In genomic region chr12:16939871-16940306, GRCh38 we compare ENCODE assay signal across 1 cellular context.
A peak's percentile ranks its signal among the peaks of the same experiment; 100 is the strongest.
TF ChIP-seq lines count a peak whose summit lies in the region.

No MANE protein-coding gene starts in this region.

TF ChIP-seq in HepG2, 621 proteins besides CTCF, POLR2A, EP300 and RAD21 (continued from another document):
- peak; percentile 44; the same call in 1 of the 2 replicates for TF ChIP-seq THRA (CRISPR knock-in tag; IDR thresholded peaks at IDR 0.05; ENCODE audit: borderline replicate concordance)
- peak; percentile 23; the same call in 1 of the 2 replicates for TF ChIP-seq ETV5 (CRISPR knock-in tag; IDR thresholded peaks at IDR 0.05; ENCODE audit: borderline replicate concordance)
- TF ChIP-seq CEBPB (IDR thresholded peaks at IDR 0.05; ENCODE audit: borderline replicate concordance, low read depth, low read length): peak; percentile 71; the same call in 1 of the 2 replicates
- TF ChIP-seq POGK (CRISPR knock-in tag; conservative IDR thresholded peaks at IDR 0.05): 0 out of 2 replicates have a peak, but pooled peaks have one; percentile 17
- TF ChIP-seq ZMYM4 (CRISPR knock-in tag; IDR thresholded peaks at IDR 0.05): peak; percentile 78
- TF ChIP-seq PHF21A (CRISPR knock-in tag; IDR thresholded peaks at IDR 0.05): 0 out of 2 replicates have a peak, but pooled peaks have one; percentile 17
- peak; percentile 29 to 43; a peak in 1 of 4 replicates for TF ChIP-seq HMGXB4 (CRISPR knock-in tag; IDR thresholded peaks at IDR 0.05; ENCODE audit: borderline replicate concordance in 1 of 2, low read depth in 1 of 2)
- no peak for TF ChIP-seq NFE2 (CRISPR knock-in tag; IDR thresholded peaks at IDR 0.05)
- TF ChIP-seq CEBPG (CRISPR knock-in tag; IDR thresholded peaks at IDR 0.05): peak; percentile 46; the same call in 1 of the 2 replicates
- TF ChIP-seq SRF (IDR thresholded peaks at IDR 0.05; ENCODE audit: low read depth, low read length): no peak
- TF ChIP-seq GABPA (IDR thresholded peaks at IDR 0.05; ENCODE audit: low read depth, low read length): no peak
- TF ChIP-seq GABPA (CRISPR knock-in tag; IDR thresholded peaks at IDR 0.05; ENCODE audit: low read depth): peak; percentile 73
- TF ChIP-seq ZNF547 (CRISPR knock-in tag; IDR thresholded peaks at IDR 0.05): no peak
- TF ChIP-seq ZNF331 (CRISPR knock-in tag; IDR thresholded peaks at IDR 0.05): peak; percentile 42; the same call in 1 of the 2 replicates
- TF ChIP-seq MAFF (IDR thresholded peaks at IDR 0.05; ENCODE audit: low read depth, low read length): peak; percentile 73
- no peak for TF ChIP-seq SOX6 (IDR thresholded peaks at IDR 0.05)
- TF ChIP-seq SOX6 (CRISPR knock-in tag; IDR thresholded peaks at IDR 0.05): 0 out of 2 replicates have a peak, but pooled peaks have one; percentile 13
- no peak for TF ChIP-seq NR3C1 (CRISPR knock-in tag; IDR thresholded peaks at IDR 0.05)
- TF ChIP-seq ATF2 (CRISPR knock-in tag; IDR thresholded peaks at IDR 0.05): peak; percentile 53; the same call in 1 of the 2 replicates
- peak; percentile 83 for TF ChIP-seq SMC3 (IDR thresholded peaks at IDR 0.05; ENCODE audit: low read length)
- TF ChIP-seq CREB1 (IDR thresholded peaks at IDR 0.05): peak; percentile 78
- TF ChIP-seq CREB1 (CRISPR knock-in tag; IDR thresholded peaks at IDR 0.05): peak; percentile 48
- no peak for TF ChIP-seq HNF4A (CRISPR knock-in tag; IDR thresholded peaks at IDR 0.05)
- peak; percentile 71 for TF ChIP-seq ZNF574 (CRISPR knock-in tag; IDR thresholded peaks at IDR 0.05)
- TF ChIP-seq STAG1 (CRISPR knock-in tag; IDR thresholded peaks at IDR 0.05): peak; percentile 66
- no peak for TF ChIP-seq ZSCAN5A (CRISPR knock-in tag; IDR thresholded peaks at IDR 0.05; ENCODE audit: borderline replicate concordance)
- TF ChIP-seq ZBTB40 (IDR thresholded peaks at IDR 0.05): no peak
- no peak for TF ChIP-seq ZBTB40 (CRISPR knock-in tag; IDR thresholded peaks at IDR 0.05)
- TF ChIP-seq NONO (IDR thresholded peaks at IDR 0.05): no peak
- 0 out of 2 replicates have a peak, but pooled peaks have one; percentile 19 for TF ChIP-seq NONO (CRISPR knock-in tag; conservative IDR thresholded peaks at IDR 0.05)
- no peak for TF ChIP-seq AHR (CRISPR knock-in tag; IDR thresholded peaks at IDR 0.05)
